13 cellular contexts compared by ENCODE assay signal in the genomic region with DNA sequence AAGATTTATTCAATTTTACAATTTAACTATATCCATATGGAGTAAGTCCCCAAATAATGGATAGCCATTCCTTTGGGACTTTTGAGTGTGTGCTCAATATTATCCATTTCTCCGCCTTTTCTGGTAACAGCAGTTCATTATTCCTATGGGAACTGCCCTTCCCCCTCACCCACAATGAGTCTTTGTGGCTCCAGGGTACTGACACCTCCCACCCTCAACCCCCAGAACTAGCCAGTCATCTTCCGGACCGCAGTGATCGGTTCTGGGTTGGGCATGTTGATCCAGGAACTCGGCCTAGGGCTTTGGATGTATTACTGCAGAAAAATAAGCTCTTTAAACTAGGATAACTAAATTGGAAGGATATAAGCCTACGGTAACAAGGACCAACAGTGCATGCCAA. TPM values are rescaled to one million over a fixed set of nuclear protein-coding genes. Genes with fewer than 3 reads are reported as not detected.
DNase-seq lines count a peak whose midpoint lies in the region; ATAC-seq and TF ChIP-seq lines count a peak whose summit lies in the region.
"Had no signal": no experiment of that assay in that cellular context is flagged by ENCODE, and none has a peak within 500 bp of the region (broad histone marks: within the 10 kb centered on the region; RNA-seq: fewer than 3 reads in every experiment).

No MANE protein-coding gene starts in this region.

- no peak overlapping the region for H3K9ac ChIP-seq in colonic mucosa (ENCODE audit: low read depth in 2 of 2, low read length in 2 of 2)

- ATAC-seq in heart left ventricle (no peak), HG03432 (IDR thresholded peaks at IDR 0.05; ENCODE audit: unreplicated experiment) (no peak)

- TF ChIP-seq EP300 in tibial nerve (IDR thresholded peaks at IDR 0.05) = no peak

- no peaks in the 10 kb centered on the region for H3K9me3 ChIP-seq in cardiac muscle cell (ENCODE audit: low read depth)
- H3K9me3 ChIP-seq in heart left ventricle = no peaks in the 10 kb centered on the region
- H3K9me3 ChIP-seq in tibial nerve = no peaks in the 10 kb centered on the region
- no peaks in the 10 kb centered on the region for H3K9me3 ChIP-seq in colonic mucosa
- H3K9me3 ChIP-seq: BLaER1, tibial artery had no signal

- intact Hi-C loops in heart left ventricle (cut with DNase I) = loop anchor here in 8 of 10 donors (5.0 to 10.0 kb wide), 11 partner anchors 59 to 299 kb away; no protein-coding TSS in a partner anchor
- intact Hi-C loops in colonic mucosa (cut with DNase I) = no loop called here

- H3K36me3 ChIP-seq in cardiac muscle cell (no peaks in the 10 kb centered on the region), heart left ventricle (no peaks in the 10 kb centered on the region), tibial nerve (no peaks in the 10 kb centered on the region), colonic mucosa (no peaks in the 10 kb centered on the region)
- H3K36me3 ChIP-seq: BLaER1, tibial artery had no signal

- TF ChIP-seq POLR2A in heart left ventricle (IDR thresholded peaks at IDR 0.05) = no peak
- TF ChIP-seq POLR2A in tibial nerve (IDR thresholded peaks at IDR 0.05) = no peak

- no peak overlapping the region for H3K27ac ChIP-seq in cardiac muscle cell
- peak overlapping the region in 1 of 12 donors; percentile 93 for H3K27ac ChIP-seq in heart left ventricle
- H3K27ac ChIP-seq in angular gyrus (ENCODE audit: low read depth, low read length) = peak overlapping the region; percentile 86
- H3K27ac ChIP-seq in tibial nerve = peak overlapping the region in 1 of 4 donors; percentile 76
- H3K27ac ChIP-seq in colonic mucosa = no peak overlapping the region
- H3K27ac ChIP-seq: BLaER1 had no signal

- TF ChIP-seq CTCF in cardiac muscle cell (IDR thresholded peaks at IDR 0.05; ENCODE audit: low read depth, low read length) = no peak
- no peak for TF ChIP-seq CTCF in heart left ventricle (IDR thresholded peaks at IDR 0.05)
- TF ChIP-seq CTCF in tibial nerve (IDR thresholded peaks at IDR 0.05) = no peak
- TF ChIP-seq CTCF in colonic mucosa (IDR thresholded peaks at IDR 0.05) = no peak

- WGBS in heart left ventricle, 4 donors = 89 to 91% (median 90%) methylated on average over 6 of the region's 6 CpGs
- 26 to 47% methylated on average over 6 of the region's 6 CpGs for WGBS in tibial nerve, 2 donors

- H3K27me3 ChIP-seq in cardiac muscle cell (no peaks in the 10 kb centered on the region), heart left ventricle (peaks cover 0 to 65% (median 0%) of the 10 kb centered on the region in 9 donors), tibial nerve (peaks cover 0 to 7% of the 10 kb centered on the region in 2 donors), colonic mucosa (peaks cover 30% of the 10 kb centered on the region)
- H3K27me3 ChIP-seq: tibial artery had no signal

- DNase-seq in cardiac muscle cell (ENCODE audit: low read depth in 1 of 2, low spot score in 1 of 2) (no peak), heart left ventricle (no peak), midbrain (lab: John Stamatoyannopoulos, UW) (peak; percentile 81), tibial nerve (ENCODE audit: low spot score in 2 of 2) (no peak), colonic mucosa (no peak), RPMI8226 (no peak)
- DNase-seq: activated naive CD4-positive, alpha-beta T cell treated with Interleukin-2 at 50 U/mL for 16 hours; cerebellar nuclear complex; NCI-H524 treated with DMSO at 0.1 percent for 48 hours; tibial artery had no signal

- no peaks in the 10 kb centered on the region for H3K4me1 ChIP-seq in cardiac muscle cell (ENCODE audit: low read depth)
- peaks cover 0 to 14% (median 0%) of the 10 kb centered on the region in 12 donors for H3K4me1 ChIP-seq in heart left ventricle
- peaks cover 0 to 24% (median 0%) of the 10 kb centered on the region in 4 donors for H3K4me1 ChIP-seq in tibial nerve
- no peaks in the 10 kb centered on the region for H3K4me1 ChIP-seq in colonic mucosa

- H3K4me3 ChIP-seq in cardiac muscle cell = peak overlapping the region; percentile 92
- peak overlapping the region in 3 of 12 donors; percentile 60 to 83 (median 80) for H3K4me3 ChIP-seq in heart left ventricle
- peak overlapping the region in 3 of 4 donors; percentile 63 to 86 (median 68) for H3K4me3 ChIP-seq in tibial nerve
- H3K4me3 ChIP-seq in colonic mucosa = no peak overlapping the region

RNA-seq across cellular contexts. Expression of a gene that starts 0.8 kb away (rescaled TPM):
- total RNA-seq in cardiac muscle cell (3.2 TPM in 2 replicates), heart left ventricle (10 to 100 TPM; 22.3 to 58.4 (median 36.6) TPM), tibial nerve (1 to 10 TPM; 4.2 to 9.0 (median 7.3) TPM), colonic mucosa (1 to 10 TPM; 1.7 to 1.9 TPM)
- polyA plus RNA-seq in cardiac muscle cell (1.2 and 1.6 TPM in 2 replicates), heart left ventricle (1 to 10 TPM; 2.9 to 6.3 TPM)

RNA-seq across cellular contexts. Expression of a gene that starts 45.4 kb away (rescaled TPM):
- total RNA-seq in cardiac muscle cell (2.6 and 8.0 TPM in 2 replicates), heart left ventricle (1 to 10 TPM in 6 of 9 donors, under 1 TPM in 2, not detected in 1; 0.24 to 4.5 (median 1.3) TPM), tibial nerve (1 to 10 TPM; 1.8 to 3.5 (median 2.5) TPM), colonic mucosa (10 to 100 TPM in 1 of 2 donors, 1 to 10 TPM in 1; 3.8 to 10.3 TPM)
- polyA plus RNA-seq in cardiac muscle cell (6.1 and 9.9 TPM in 2 replicates), heart left ventricle (under 1 TPM; 0.27 to 0.42 TPM)
